Comparison of ENCODE assay signal across 8 cellular contexts in the genomic region with DNA sequence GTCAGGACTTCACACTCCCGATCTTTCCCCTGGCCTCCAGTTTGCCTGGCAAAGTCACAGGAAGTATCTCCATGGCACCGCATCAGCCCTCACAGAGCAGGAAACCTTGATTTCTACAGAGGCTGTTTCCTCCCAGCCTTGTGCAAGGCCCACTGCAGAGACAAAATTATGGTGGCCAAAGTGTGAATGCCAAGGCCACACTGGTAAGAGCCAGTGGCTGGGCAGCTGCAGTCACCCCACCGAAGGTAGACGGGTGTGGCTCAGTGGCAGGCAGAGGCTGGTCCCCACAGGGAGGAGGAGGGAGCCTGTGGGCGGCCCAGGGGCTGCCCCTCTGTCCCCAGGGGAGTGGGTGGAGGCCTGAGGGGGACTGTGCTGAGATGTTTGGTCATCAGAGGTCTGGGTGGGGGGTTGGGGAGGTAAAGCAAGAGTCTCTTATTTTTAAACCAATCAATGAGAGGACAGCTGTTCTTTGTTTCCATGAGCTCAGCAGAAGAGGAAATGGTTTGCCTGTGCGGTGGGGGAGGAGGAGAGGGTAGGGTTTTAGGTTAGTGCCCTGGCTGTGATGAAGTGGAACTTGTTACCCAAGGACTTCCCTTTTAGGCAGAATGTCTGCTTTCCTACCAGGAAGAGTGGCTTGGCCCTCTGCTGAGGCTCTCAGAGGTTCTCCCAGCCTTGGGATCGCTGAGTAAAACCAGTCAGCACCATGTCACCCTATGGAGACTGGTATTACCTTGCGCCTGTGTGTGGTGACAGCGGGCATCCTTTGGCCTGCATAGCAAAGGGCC. TPM values are rescaled to one million over a fixed set of nuclear protein-coding genes. Genes with fewer than 3 reads are reported as not detected.
DNase-seq lines count a peak whose midpoint lies in the region; ATAC-seq and TF ChIP-seq lines count a peak whose summit lies in the region.

No MANE protein-coding gene starts in this region.

- no peak overlapping the region for H3K27ac Mint-ChIP-seq in HFFc6

- H3K4me3 Mint-ChIP-seq in HFFc6, result no peak overlapping the region

- H3K9me3 Mint-ChIP-seq in HFFc6, result no peaks in the 10 kb centered on the region

- no peak for TF ChIP-seq CTCF in HFFc6 (IDR thresholded peaks at IDR 0.05)

- peak; percentile 57 for ATAC-seq in GM18867 (IDR thresholded peaks at IDR 0.05; ENCODE audit: unreplicated experiment)
- ATAC-seq in HG02852 (IDR thresholded peaks at IDR 0.05; ENCODE audit: unreplicated experiment), result peak; percentile 37
- peak; percentile 36 for ATAC-seq in Right ventricle myocardium superior (ENCODE audit: poor library complexity)
- peak; percentile 49 for ATAC-seq in sciatic nerve

- DNase-seq in NCI-H524 (lab: John Stamatoyannopoulos, UW), result peak; percentile 22 to 69
- DNase-seq in activated CD8-positive, alpha-beta memory T cell treated with anti-CD3 and anti-CD28 coated beads, Interleukin-2, amount 50 U/mL, for 24 hours (ENCODE audit: extremely low read depth), result peak; percentile 57
- DNase-seq in Right ventricle myocardium superior, result peak; percentile 62
- DNase-seq in sciatic nerve (ENCODE audit: low spot score), result no peak
- no peak for DNase-seq in HFFc6
- no peak for DNase-seq in HPDE6-E6E7 (ENCODE audit: extremely low spot score)

- no peaks in the 10 kb centered on the region; the same call in 1 of the 2 replicates for H3K4me1 Mint-ChIP-seq in HFFc6 (ENCODE audit: low read depth)

- peaks cover 54% of the 10 kb centered on the region for H3K27me3 Mint-ChIP-seq in HFFc6 (ENCODE audit: insufficient read depth)

- no peaks in the 10 kb centered on the region for H3K36me3 Mint-ChIP-seq in HFFc6 (ENCODE audit: low read depth)

- intact Hi-C loops in Right ventricle myocardium superior (cut with DNase I), result no loop called here
- intact Hi-C loops in sciatic nerve (cut with DNase I), result no loop called here

RNA-seq across cellular contexts. Expression of gene BTG2, which starts 18.0 kb away (rescaled TPM):
- total RNA-seq in Right ventricle myocardium superior (40.5 TPM), sciatic nerve (83.5 TPM)
- total RNA-seq in HFFc6 (2021; fragmentation: NEBNext Ultra II Directional; extraction: Animal tissue kit (Norgen Biotek cat#: 25700)), result 10 to 100 TPM; 12.7 to 18.5 (median 13.7) TPM

RNA-seq across cellular contexts. Expression of gene CHIT1, which starts 57.8 kb away (rescaled TPM):
- total RNA-seq in Right ventricle myocardium superior (0.48 TPM), sciatic nerve (0.22 TPM)
- total RNA-seq in HFFc6 (2021; fragmentation: NEBNext Ultra II Directional; extraction: Animal tissue kit (Norgen Biotek cat#: 25700)), result not detected

Comparison
In these comparisons a context has a peak if more than half of its experiments do, and no peak if none do; other contexts are left out.
1. DNase-seq: peak in NCI-H524 (2 of 2), activated CD8-positive, alpha-beta memory T cell treated with anti-CD3 and anti-CD28 coated beads, Interleukin-2, amount 50 U/mL, for 24 hours (single experiment) and Right ventricle myocardium superior (single experiment); none in sciatic nerve (single experiment), HFFc6 (single experiment) and HPDE6-E6E7 (single experiment).
2. Peak in every context shown above with its lines, with median percentiles within 50 percentile points of each other: ATAC-seq.